14 cellular contexts compared by ENCODE assay signal in genomic region chr5:148836272-148837250, GRCh38.
"Had no signal": no experiment of that assay in that cellular context is flagged by ENCODE, and none has a peak within 500 bp of the region (broad histone marks: within the 10 kb centered on the region; RNA-seq: fewer than 3 reads in every experiment).

No MANE protein-coding gene starts in this region.

- ATAC-seq: activated naive CD4-positive, alpha-beta T cell treated with anti-CD3 and anti-CD28 coated beads, Interleukin-2, amount 50 U/mL, for 72 hours; stimulated activated naive CD8-positive, alpha-beta T cell treated with anti-CD3 and anti-CD28 coated beads, Interleukin-15, amount 100 ng/mL, for 72 hours; WTC11 had no signal

- H3K27ac ChIP-seq: brain microvascular endothelial cell, uterus had no signal

- H3K27me3 ChIP-seq: brain microvascular endothelial cell, esophagus squamous epithelium, uterus had no signal

- H3K36me3 ChIP-seq: brain microvascular endothelial cell, uterus had no signal

- H3K27me3 Mint-ChIP-seq: activated T-cell treated with anti-CD3 and anti-CD28 coated beads, Interleukin-2, amount 50 U/mL, for 24 hours had no signal

- H3K9me3 ChIP-seq: esophagus squamous epithelium, uterus had no signal

- H3K4me3 Mint-ChIP-seq: activated CD4-positive, alpha-beta T cell treated with anti-CD3 and anti-CD28 coated beads, Interleukin-2, amount 10 ng/mL, durations not matched to agents 7 days and 5 days; activated T-cell treated with anti-CD3 and anti-CD28 coated beads, Interleukin-2, amount 50 U/mL, for 24 hours; neural crest cell; stimulated activated naive CD8-positive, alpha-beta T cell treated with anti-CD3 and anti-CD28 coated beads, Interleukin-15, amount 100 ng/mL, for 72 hours; WTC11 had no signal

- H3K9me3 Mint-ChIP-seq: activated CD4-positive, alpha-beta T cell treated with anti-CD3 and anti-CD28 coated beads, Interleukin-2, amount 10 ng/mL, durations not matched to agents 7 days and 5 days; activated naive CD4-positive, alpha-beta T cell treated with anti-CD3 and anti-CD28 coated beads, Interleukin-2, amount 50 U/mL, for 72 hours; activated T-cell treated with anti-CD3 and anti-CD28 coated beads, Interleukin-2, amount 50 U/mL, for 24 hours; neural crest cell; stimulated activated naive CD8-positive, alpha-beta T cell treated with anti-CD3 and anti-CD28 coated beads, Interleukin-15, amount 100 ng/mL, for 72 hours; WTC11 had no signal

- H3K4me1 ChIP-seq: uterus had no signal

- H3K4me3 ChIP-seq: esophagus squamous epithelium, uterus had no signal

- DNase-seq: activated CD4-positive, alpha-beta T cell treated with anti-CD3 and anti-CD28 coated beads, Interleukin-2, amount 10 ng/mL, durations not matched to agents 7 days and 5 days; activated effector memory CD4-positive, alpha-beta T cell treated with anti-CD3 and anti-CD28 coated beads, Interleukin-2, amount 50 U/mL, for 16 hours; activated T-cell treated with anti-CD3 and anti-CD28 coated beads, Interleukin-2, amount 50 U/mL, for 24 hours; brain microvascular endothelial cell; esophagus squamous epithelium; foreskin fibroblast; head of caudate nucleus; mammary epithelial cell; stimulated activated CD4-positive, alpha-beta T cell treated with anti-CD3 and anti-CD28 coated beads, Interleukin-2, amount 100 ng/mL, for 48 hours; stimulated activated naive CD8-positive, alpha-beta T cell treated with anti-CD3 and anti-CD28 coated beads, Interleukin-15, amount 100 ng/mL, for 72 hours; uterus had no signal

- H3K27ac Mint-ChIP-seq: activated CD4-positive, alpha-beta T cell treated with anti-CD3 and anti-CD28 coated beads, Interleukin-2, amount 10 ng/mL, durations not matched to agents 7 days and 5 days; activated naive CD4-positive, alpha-beta T cell treated with anti-CD3 and anti-CD28 coated beads, Interleukin-2, amount 50 U/mL, for 72 hours; activated T-cell treated with anti-CD3 and anti-CD28 coated beads, Interleukin-2, amount 50 U/mL, for 24 hours; stimulated activated naive CD8-positive, alpha-beta T cell treated with anti-CD3 and anti-CD28 coated beads, Interleukin-15, amount 100 ng/mL, for 72 hours; WTC11 had no signal
